In the genomic region with DNA sequence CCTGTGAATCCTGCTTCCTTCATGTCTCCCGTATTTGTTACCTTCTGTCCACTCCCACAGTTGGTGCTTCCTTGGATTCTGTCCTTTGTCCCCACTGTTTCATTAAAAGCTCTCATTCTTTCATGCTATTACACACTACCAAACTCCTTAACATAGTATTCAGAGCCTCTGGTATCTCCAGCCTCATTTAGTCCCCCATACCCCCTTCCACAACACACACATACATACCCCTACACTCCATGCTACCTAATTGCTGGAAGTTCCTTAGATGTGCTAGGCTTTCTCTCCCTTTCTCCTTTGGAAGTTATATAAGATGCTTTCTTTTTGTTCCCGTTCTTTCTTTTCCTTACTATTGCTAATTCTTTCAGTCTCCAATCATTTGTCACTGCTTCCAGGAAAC, we compare ENCODE assay signal across 1 cellular context.
TF ChIP-seq lines count a peak whose summit lies in the region.

No MANE protein-coding gene starts in this region.

TF ChIP-seq in SK-N-SH, 30 proteins besides CTCF, POLR2A, EP300 and RAD21 (continued from another document):
- TF ChIP-seq, protein P1, sequence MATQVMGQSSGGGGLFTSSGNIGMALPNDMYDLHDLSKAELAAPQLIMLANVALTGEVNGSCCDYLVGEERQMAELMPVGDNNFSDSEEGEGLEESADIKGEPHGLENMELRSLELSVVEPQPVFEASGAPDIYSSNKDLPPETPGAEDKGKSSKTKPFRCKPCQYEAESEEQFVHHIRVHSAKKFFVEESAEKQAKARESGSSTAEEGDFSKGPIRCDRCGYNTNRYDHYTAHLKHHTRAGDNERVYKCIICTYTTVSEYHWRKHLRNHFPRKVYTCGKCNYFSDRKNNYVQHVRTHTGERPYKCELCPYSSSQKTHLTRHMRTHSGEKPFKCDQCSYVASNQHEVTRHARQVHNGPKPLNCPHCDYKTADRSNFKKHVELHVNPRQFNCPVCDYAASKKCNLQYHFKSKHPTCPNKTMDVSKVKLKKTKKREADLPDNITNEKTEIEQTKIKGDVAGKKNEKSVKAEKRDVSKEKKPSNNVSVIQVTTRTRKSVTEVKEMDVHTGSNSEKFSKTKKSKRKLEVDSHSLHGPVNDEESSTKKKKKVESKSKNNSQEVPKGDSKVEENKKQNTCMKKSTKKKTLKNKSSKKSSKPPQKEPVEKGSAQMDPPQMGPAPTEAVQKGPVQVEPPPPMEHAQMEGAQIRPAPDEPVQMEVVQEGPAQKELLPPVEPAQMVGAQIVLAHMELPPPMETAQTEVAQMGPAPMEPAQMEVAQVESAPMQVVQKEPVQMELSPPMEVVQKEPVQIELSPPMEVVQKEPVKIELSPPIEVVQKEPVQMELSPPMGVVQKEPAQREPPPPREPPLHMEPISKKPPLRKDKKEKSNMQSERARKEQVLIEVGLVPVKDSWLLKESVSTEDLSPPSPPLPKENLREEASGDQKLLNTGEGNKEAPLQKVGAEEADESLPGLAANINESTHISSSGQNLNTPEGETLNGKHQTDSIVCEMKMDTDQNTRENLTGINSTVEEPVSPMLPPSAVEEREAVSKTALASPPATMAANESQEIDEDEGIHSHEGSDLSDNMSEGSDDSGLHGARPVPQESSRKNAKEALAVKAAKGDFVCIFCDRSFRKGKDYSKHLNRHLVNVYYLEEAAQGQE (IDR thresholded peaks at IDR 0.05; ENCODE audit: low read depth, low read length), result no peak
- TF ChIP-seq JUND (IDR thresholded peaks at IDR 0.05), result no peak
TF ChIP-seq in SK-N-SH: peak in this region for 0.
